8 cellular contexts compared by ENCODE assay signal in the genomic region with DNA sequence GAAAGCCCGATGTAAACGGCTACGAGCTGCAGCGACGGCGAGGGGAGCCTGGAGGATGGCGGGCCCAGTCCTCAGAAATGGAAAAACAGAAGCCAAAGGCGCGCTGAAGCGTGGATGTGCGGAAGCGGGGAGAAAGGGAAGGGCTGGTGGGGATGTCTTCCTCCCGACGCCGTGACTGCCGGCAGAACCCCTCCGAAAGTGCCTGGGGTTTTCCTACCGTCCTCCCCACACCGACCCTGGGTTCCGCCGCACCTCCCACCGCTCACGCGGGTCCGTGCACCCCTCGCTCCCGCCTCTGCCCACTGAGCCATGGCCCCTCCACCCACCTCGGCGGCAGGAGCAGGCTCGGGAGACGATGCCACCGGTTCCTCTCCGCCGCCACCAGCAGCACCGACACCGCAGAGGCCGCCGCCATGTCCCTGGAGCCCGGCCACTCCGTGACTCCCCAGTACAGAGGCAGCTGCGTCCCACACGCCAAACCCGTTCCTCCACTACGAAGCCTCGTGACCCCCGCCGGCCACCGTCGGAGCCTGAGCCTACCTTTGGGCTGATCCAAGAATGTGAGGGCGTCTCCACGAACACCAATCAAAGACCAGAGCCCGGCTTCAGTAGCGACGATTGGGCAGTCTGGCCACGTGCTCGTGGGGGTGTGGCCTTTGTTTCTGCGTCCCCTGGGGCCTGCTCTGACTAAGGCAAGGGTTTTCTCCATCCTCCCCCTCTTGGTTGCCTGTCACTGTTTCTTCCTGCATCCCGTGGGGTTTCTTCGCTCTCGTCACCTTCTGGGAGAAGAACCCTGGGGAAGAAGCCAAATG. TPM values are rescaled to one million over a fixed set of nuclear protein-coding genes. Genes with fewer than 3 reads are reported as not detected.
DNase-seq lines count a peak whose midpoint lies in the region; ATAC-seq and TF ChIP-seq lines count a peak whose summit lies in the region.

A gene (minus strand): TSS at position 471 of the 812 bp plus-strand sequence. CDS start 56 bp downstream, at position 415.

- intact Hi-C loops in colonic mucosa (cut with DNase I), result loop anchor here (5.0 kb wide), 1 partner anchor 117 kb away; a partner anchor contains a TSS

- no peaks in the 10 kb centered on the region for H3K9me3 ChIP-seq in colonic mucosa

- H3K4me3 ChIP-seq in colonic mucosa, result peak within 1 kb of the TSS; percentile 74

- peak within 1 kb of the TSS; percentile 88 to 93 for H3K9ac ChIP-seq in colonic mucosa (ENCODE audit: low read depth in 2 of 2, low read length in 2 of 2)

- H3K36me3 ChIP-seq in colonic mucosa, result no peaks in the 10 kb centered on the region

- H3K27ac ChIP-seq in colonic mucosa, result peak within 1 kb of the TSS; percentile 65

- TF ChIP-seq POLR2A in GM19193 (IDR thresholded peaks at IDR 0.05; ENCODE audit: extremely low read depth, insufficient read depth, insufficient read length), result peak; percentile 86

- TF ChIP-seq CTCF in colonic mucosa (IDR thresholded peaks at IDR 0.05), result no peak

- ATAC-seq in HG03439 (IDR thresholded peaks at IDR 0.05; ENCODE audit: unreplicated experiment), result peak; percentile 99

- peak; percentile 100 for DNase-seq in AML-193 (lab: John Stamatoyannopoulos, UW)
- peak; percentile 99 for DNase-seq in NCI-H524 treated with DMSO at 0.1 percent for 48 hours (lab: John Stamatoyannopoulos, UW)
- peak; percentile 99 for DNase-seq in activated CD4-positive, alpha-beta T cell treated with anti-CD3 and anti-CD28 coated beads for 48 hours
- peak; percentile 99 for DNase-seq in colonic mucosa
- DNase-seq in kidney tubule cell (ENCODE audit: low spot score), result peak; percentile 99
- peak; percentile 93 to 97 (median 96) for DNase-seq in stimulated activated CD4-positive, alpha-beta T cell treated with anti-CD3 and anti-CD28 coated beads, Interleukin-1b, Interleukin-23, amount 100 ng/mL, for 24 hours (ENCODE audit: low read depth in 4 of 4, low spot score in 1 of 4)

- H3K4me1 ChIP-seq in colonic mucosa, result peaks cover 3% of the 10 kb centered on the region

- H3K27me3 ChIP-seq in colonic mucosa, result no peaks in the 10 kb centered on the region

RNA-seq across cellular contexts. Expression of the gene that starts here (rescaled TPM):
- 10 to 100 TPM; 24.9 to 27.2 TPM for total RNA-seq in colonic mucosa

Comparison
In these comparisons a context has a peak if more than half of its experiments do, and no peak if none do; other contexts are left out.
1. Peak in every context shown above with its lines: DNase-seq, ATAC-seq, H3K4me3 ChIP-seq and H3K27ac ChIP-seq.